Comparison of ENCODE assay signal across 17 cellular contexts in genomic region chr1:113142791-113143190, GRCh38.
DNase-seq lines count a peak whose midpoint lies in the region; ATAC-seq and TF ChIP-seq lines count a peak whose summit lies in the region.
"Had no signal": no experiment of that assay in that cellular context is flagged by ENCODE, and none has a peak within 500 bp of the region (broad histone marks: within the 10 kb centered on the region; RNA-seq: fewer than 3 reads in every experiment).

No MANE protein-coding gene starts in this region.

- no peak for ATAC-seq in IMR-90 (ENCODE audit: low read depth)
- no peak for ATAC-seq in activated T-cell treated with anti-CD3 and anti-CD28 coated beads, Interleukin-2, amount 50 U/mL, for 4 hours
- ATAC-seq: activated CD4-positive, CD25-positive, alpha-beta regulatory T cell treated with anti-CD3 and anti-CD28 coated beads, Interleukin-2, amount 50 U/mL, for 24 hours; PC-3; psoas muscle had no signal

- no peaks in the 10 kb centered on the region for H3K9me3 Mint-ChIP-seq in activated T-cell treated with anti-CD3 and anti-CD28 coated beads, Interleukin-2, amount 50 U/mL, for 4 hours
- H3K9me3 Mint-ChIP-seq: nephron progenitor cell had no signal

- no peak overlapping the region for H3K23ac ChIP-seq in IMR-90 (ENCODE audit: low read depth, low read length)

- no peak for TF ChIP-seq RAD21 in IMR-90 (IDR thresholded peaks at IDR 0.05; ENCODE audit: low read length)

- H3K4me3 ChIP-seq in BLaER1 treated with 17β-estradiol and CSF1 and Interleukin-3, amounts not matched to agents 10 nM and 100 nM = no peak overlapping the region
- H3K4me3 ChIP-seq in IMR-90 (ENCODE audit: insufficient read depth, low read depth, low read length) (no peak overlapping the region), astrocyte of the cerebellum (ENCODE audit: low read depth, low read length) (no peak overlapping the region)
- H3K4me3 ChIP-seq: lung, psoas muscle had no signal

- H3K4me1 Mint-ChIP-seq in activated T-cell treated with anti-CD3 and anti-CD28 coated beads, Interleukin-2, amount 50 U/mL, for 4 hours (ENCODE audit: low read depth) = peaks cover 36% of the 10 kb centered on the region

- no peaks in the 10 kb centered on the region for H3K36me3 Mint-ChIP-seq in activated T-cell treated with anti-CD3 and anti-CD28 coated beads, Interleukin-2, amount 50 U/mL, for 4 hours (ENCODE audit: insufficient read depth)

- in situ Hi-C loops in IMR-90 (cut with MboI; ENCODE audit: low sequenced_read_pairs) = loop anchor here (25.0 kb wide), 1 partner anchor 770 kb away; the partner anchor contains the start of genes AP4B1 and DCLRE1B
- in situ Hi-C loops in astrocyte of the cerebellum (cut with HindIII; ENCODE audit: low sequenced_read_pairs) = no loop called here

- H2BK120ac ChIP-seq in IMR-90 (ENCODE audit: low read depth, low read length) = no peak overlapping the region

- POLR2A ChIA-PET in IMR-90 (lab: Charles Lee; ENCODE audit: unreplicated experiment) = no interaction called here

- H3K27me3 Mint-ChIP-seq in activated T-cell treated with anti-CD3 and anti-CD28 coated beads, Interleukin-2, amount 50 U/mL, for 4 hours (ENCODE audit: low read depth) = no peaks in the 10 kb centered on the region

- intact Hi-C loops in IMR-90 (cut with micrococcal nuclease) = loop anchor here (5.0 to 10.0 kb wide), 2 partner anchors 250 to 792 kb away; partner anchors contain the start of gene MAGI3

- H2AK5ac ChIP-seq in IMR-90 (ENCODE audit: low read depth, low read length) = 0 out of 2 replicates have a peak overlapping the region, but pooled peaks have one; percentile 53

- H2BK5ac ChIP-seq in IMR-90 (ENCODE audit: low read depth, low read length, poor library complexity, severe bottlenecking) = no peak overlapping the region

- no peak overlapping the region for H3K14ac ChIP-seq in IMR-90 (replicated peaks; ENCODE audit: low read depth, low read length)

- H3K4me1 ChIP-seq in BLaER1 treated with 17β-estradiol and CSF1 and Interleukin-3, amounts not matched to agents 10 nM and 100 nM = peaks cover 16 to 52% (median 37%) of the 10 kb centered on the region in 10 experiments
- peaks cover 5% of the 10 kb centered on the region for H3K4me1 ChIP-seq in IMR-90 (ENCODE audit: control insufficient read depth, insufficient read depth, low read length)
- H3K4me1 ChIP-seq: psoas muscle had no signal

- H3K27me3 ChIP-seq in BLaER1 treated with 17β-estradiol and CSF1 and Interleukin-3, amounts not matched to agents 10 nM and 100 nM = no peaks in the 10 kb centered on the region
- H3K27me3 ChIP-seq in IMR-90 (ENCODE audit: control insufficient read depth, insufficient read depth, low read length) = no peaks in the 10 kb centered on the region

- H2BK20ac ChIP-seq in IMR-90 (ENCODE audit: low read depth, low read length) = peak overlapping the region; percentile 29; the same call in 1 of the 2 replicates

- no peak overlapping the region for H2BK15ac ChIP-seq in IMR-90 (ENCODE audit: low read depth, low read length)

- CTCF ChIA-PET in IMR-90 (lab: Yijun Ruan, JAX) = no interaction called here

- peak overlapping the region in 4 of 11 experiments; percentile 1 to 69 (median 48); a peak in 2 of 22 replicates for H3K27ac ChIP-seq in BLaER1 treated with 17β-estradiol and CSF1 and Interleukin-3, amounts not matched to agents 10 nM and 100 nM
- H3K27ac ChIP-seq in IMR-90 (ENCODE audit: insufficient read depth, low read length) = no peak overlapping the region
- H3K27ac ChIP-seq: psoas muscle had no signal

- no peak overlapping the region for H2AFZ ChIP-seq in IMR-90 (replicated peaks; ENCODE audit: low read length, poor library complexity)

- H3K36me3 ChIP-seq in BLaER1 treated with 17β-estradiol and CSF1 and Interleukin-3, amounts not matched to agents 10 nM and 100 nM = no peaks in the 10 kb centered on the region
- no peaks in the 10 kb centered on the region for H3K36me3 ChIP-seq in IMR-90 (ENCODE audit: control insufficient read depth, insufficient read depth, low read length)

- TF ChIP-seq POLR2A in IMR-90 (IDR thresholded peaks at IDR 0.05; ENCODE audit: low read depth, low read length) = no peak

- no peaks in the 10 kb centered on the region for H3K79me1 ChIP-seq in IMR-90 (ENCODE audit: low read depth in 1 of 2, low read length in 2 of 2)

- H3K4me2 ChIP-seq in BLaER1 treated with 17β-estradiol and CSF1 and Interleukin-3, amounts not matched to agents 10 nM and 100 nM = peak overlapping the region; percentile 20 to 92 (median 55)
- no peak overlapping the region for H3K4me2 ChIP-seq in IMR-90 (ENCODE audit: low read depth, low read length)

- no peak overlapping the region for H3K56ac ChIP-seq in IMR-90 (ENCODE audit: extremely low read depth, insufficient read depth, low read length)

- no CpG with 5 or more reads among the region's 1 CpG for WGBS in IMR-90 (ENCODE audit: extremely low coverage in 2 of 2, insufficient read length in 1 of 2), 2 experiments

- H3K18ac ChIP-seq in IMR-90 (ENCODE audit: low read depth, low read length) = no peak overlapping the region

- H4K5ac ChIP-seq in IMR-90 (ENCODE audit: low read depth, low read length) = no peak overlapping the region

- no peak overlapping the region for H2AK9ac ChIP-seq in IMR-90 (replicated peaks; ENCODE audit: low read depth, low read length, poor library complexity)

- no peak overlapping the region for H4K91ac ChIP-seq in IMR-90 (ENCODE audit: insufficient read depth, low read depth, low read length)

- no TSS peak for BruUV-seq in IMR-90 (replicated peaks; lab: Mats Ljungman, UMichigan)

- H3K4me3 Mint-ChIP-seq in activated T-cell treated with anti-CD3 and anti-CD28 coated beads, Interleukin-2, amount 50 U/mL, for 4 hours = no peak overlapping the region
- H3K4me3 Mint-ChIP-seq: nephron progenitor cell had no signal

- H4K20me1 ChIP-seq in BLaER1 treated with 17β-estradiol and CSF1 and Interleukin-3, amounts not matched to agents 10 nM and 100 nM = no peaks in the 10 kb centered on the region
- H4K20me1 ChIP-seq in IMR-90 (ENCODE audit: insufficient read depth, low read length) = no peaks in the 10 kb centered on the region

- H3K4ac ChIP-seq in IMR-90 (ENCODE audit: low read depth, low read length) = no peak overlapping the region

- no peak overlapping the region for H3K9ac ChIP-seq in BLaER1 treated with 17β-estradiol and CSF1 and Interleukin-3, amounts not matched to agents 10 nM and 100 nM
- H3K9ac ChIP-seq in IMR-90 (ENCODE audit: low read depth, low read length) = no peak overlapping the region

- no peaks in the 10 kb centered on the region for H3K9me3 ChIP-seq in BLaER1 treated with 17β-estradiol and CSF1 and Interleukin-3, amounts not matched to agents 10 nM and 100 nM (replicated peaks in 1 of 11)
- H3K9me3 ChIP-seq in IMR-90 (ENCODE audit: control insufficient read depth, insufficient read depth, low read length) = no peaks in the 10 kb centered on the region
- H3K9me3 ChIP-seq: psoas muscle had no signal

- peaks cover 9% of the 10 kb centered on the region for H3K9me1 ChIP-seq in IMR-90 (ENCODE audit: insufficient read depth, low read length)

- dilution Hi-C loops in IMR-90 (cut with HindIII; ENCODE audit: low sequenced_read_pairs, unreplicated experiment) = no loop called here

- H4K8ac ChIP-seq in IMR-90 (ENCODE audit: low read depth in 2 of 2, low read length in 2 of 2) = no peak overlapping the region

- DNase-seq in IMR-90 = no peak
- DNase-seq in astrocyte of the cerebellum (ENCODE audit: low read depth) = peak; percentile 79
- DNase-seq in fibroblast of the conjunctiva (ENCODE audit: low read depth) = peak; percentile 35
- DNase-seq in stimulated activated CD4-positive, alpha-beta T cell treated with anti-CD3 and anti-CD28 coated beads, Interleukin-4, amount 100 ng/mL, for 1 hour = no peak
- no peak for DNase-seq in NCI-H2196 (lab: John Stamatoyannopoulos, UW; ENCODE audit: unreplicated experiment)
- DNase-seq in activated T-cell treated with anti-CD3 and anti-CD28 coated beads, Interleukin-2, amount 50 U/mL, for 4 hours = no peak
- DNase-seq in HT-29 (ENCODE audit: low spot score) = no peak
- DNase-seq: AML-193; effector CD4-positive, alpha-beta T cell; NCI-H1930; nephron progenitor cell; PC-3; psoas muscle; T-helper 1 cell had no signal

- no peak for TF ChIP-seq CTCF in IMR-90 (conservative IDR thresholded peaks at IDR 0.05; ENCODE audit: low read depth, low read length)
- no peak for TF ChIP-seq CTCF in astrocyte of the cerebellum (IDR thresholded peaks at IDR 0.05; ENCODE audit: low read depth, low read length, missing control alignments)

TF ChIP-seq in IMR-90, 13 proteins besides CTCF, POLR2A, EP300 and RAD21:
- no peak for TF ChIP-seq ELK1 (IDR thresholded peaks at IDR 0.05; ENCODE audit: borderline replicate concordance, low read depth, low read length)
TF ChIP-seq in IMR-90: peak in this region for 0.

Comparison
In these comparisons a context has a peak if more than half of its experiments do, and no peak if none do; other contexts are left out.
1. DNase-seq: peak in astrocyte of the cerebellum (single experiment) and fibroblast of the conjunctiva (single experiment); none in IMR-90 (single experiment), stimulated activated CD4-positive, alpha-beta T cell treated with anti-CD3 and anti-CD28 coated beads, Interleukin-4, amount 100 ng/mL, for 1 hour (single experiment), NCI-H2196 (single experiment), activated T-cell treated with anti-CD3 and anti-CD28 coated beads, Interleukin-2, amount 50 U/mL, for 4 hours (single experiment) and HT-29 (single experiment).